16 cellular contexts compared by ENCODE assay signal in genomic region chr9:137892424-137893191, GRCh38. TPM values are rescaled to one million over a fixed set of nuclear protein-coding genes. Genes with fewer than 3 reads are reported as not detected.
"Had no signal": no experiment of that assay in that cellular context is flagged by ENCODE, and none has a peak within 500 bp of the region (broad histone marks: within the 10 kb centered on the region; RNA-seq: fewer than 3 reads in every experiment).

No MANE protein-coding gene starts in this region.

- H3K27me3 ChIP-seq: right lobe of liver had no signal

- H3K9me3 ChIP-seq: prostate gland, right lobe of liver had no signal

- H3K4me3 ChIP-seq: gastroesophageal sphincter, lung, prostate gland, right lobe of liver had no signal

- H3K36me3 ChIP-seq: gastroesophageal sphincter, prostate gland, right lobe of liver had no signal

- DNase-seq: activated CD4-positive, alpha-beta memory T cell treated with anti-CD3 and anti-CD28 coated beads, Interleukin-2, amount 10 ng/mL, durations not matched to agents 7 days and 5 days; activated CD4-positive, alpha-beta T cell treated with anti-CD3 and anti-CD28 coated beads for 36 hours; activated CD8-positive, alpha-beta memory T cell treated with anti-CD3 and anti-CD28 coated beads, Interleukin-2, amount 50 U/mL, for 48 hours; activated naive CD4-positive, alpha-beta T cell treated with anti-CD3 and anti-CD28 coated beads, Interleukin-2, amount 10 ng/mL, durations not matched to agents 7 days and 5 days; central memory CD4-positive, alpha-beta T cell; cortex of kidney; effector memory CD8-positive, alpha-beta T cell; kidney glomerular epithelial cell; naive thymus-derived CD8-positive, alpha-beta T cell; right lobe of liver; stimulated activated CD4-positive, alpha-beta T cell treated with anti-CD3 and anti-CD28 coated beads, Interleukin-1b, Interleukin-23, amount 100 ng/mL, for 48 hours; stimulated activated naive CD4-positive, alpha-beta T cell; T-helper 1 cell had no signal

- H3K4me1 ChIP-seq: gastroesophageal sphincter, prostate gland, right lobe of liver had no signal

- H3K27ac ChIP-seq: gastroesophageal sphincter, prostate gland, right lobe of liver had no signal

- ATAC-seq: activated CD4-positive, alpha-beta T cell treated with anti-CD3 and anti-CD28 coated beads for 36 hours; effector memory CD8-positive, alpha-beta T cell; gastroesophageal sphincter; naive thymus-derived CD8-positive, alpha-beta T cell; right lobe of liver had no signal

RNA-seq across cellular contexts. Expression of gene CACNA1B, which starts 15.0 kb away (rescaled TPM):
- total RNA-seq: activated CD4-positive, alpha-beta memory T cell treated with anti-CD3 and anti-CD28 coated beads, Interleukin-2, amount 10 ng/mL, durations not matched to agents 7 days and 5 days; naive thymus-derived CD8-positive, alpha-beta T cell; right lobe of liver had no signal
